12 cellular contexts compared by ENCODE assay signal in genomic region chr20:2109425-2110210, GRCh38. TPM values are rescaled to one million over a fixed set of nuclear protein-coding genes. Genes with fewer than 3 reads are reported as not detected.
DNase-seq lines count a peak whose midpoint lies in the region; ATAC-seq and TF ChIP-seq lines count a peak whose summit lies in the region.
"Had no signal": no experiment of that assay in that cellular context is flagged by ENCODE, and none has a peak within 500 bp of the region (broad histone marks: within the 10 kb centered on the region; RNA-seq: fewer than 3 reads in every experiment).

No MANE protein-coding gene starts in this region.

- H3K27ac ChIP-seq in transverse colon (peak overlapping the region; percentile 11 to 71 (median 52)), brain microvascular endothelial cell (no peak overlapping the region)

- H3K4me3 Mint-ChIP-seq in activated CD8-positive, alpha-beta memory T cell treated with anti-CD3 and anti-CD28 coated beads, Interleukin-2, amount 10 ng/mL, durations not matched to agents 7 days and 5 days: no peak overlapping the region

- TF ChIP-seq CTCF in transverse colon (IDR thresholded peaks at IDR 0.05) (no peak), brain microvascular endothelial cell (IDR thresholded peaks at IDR 0.05; ENCODE audit: low read depth, low read length, missing control alignments) (no peak)

- H3K4me3 ChIP-seq in transverse colon (no peak overlapping the region), brain microvascular endothelial cell (ENCODE audit: low read depth, low read length) (no peak overlapping the region)

- no peak overlapping the region for H3K27ac Mint-ChIP-seq in activated CD8-positive, alpha-beta memory T cell treated with anti-CD3 and anti-CD28 coated beads, Interleukin-2, amount 10 ng/mL, durations not matched to agents 7 days and 5 days
- H3K27ac Mint-ChIP-seq: progenitor cell of endocrine pancreas had no signal

- no peaks in the 10 kb centered on the region for H3K9me3 Mint-ChIP-seq in activated CD8-positive, alpha-beta memory T cell treated with anti-CD3 and anti-CD28 coated beads, Interleukin-2, amount 10 ng/mL, durations not matched to agents 7 days and 5 days (ENCODE audit: low read depth)

- in situ Hi-C loops in transverse colon (cut with MboI; ENCODE audit: low pct_ligation_motif_present in 1 of 4, low pct_unique_long_range_greater_than_20kb in 1 of 4, low sequenced_read_pairs in 3 of 4) (no loop called here), brain microvascular endothelial cell (cut with HindIII; ENCODE audit: low pct_ligation_motif_present, low sequenced_read_pairs) (no loop called here)

- peak; percentile 32 for DNase-seq in activated CD8-positive, alpha-beta memory T cell treated with anti-CD3 and anti-CD28 coated beads for 24 hours
- DNase-seq in activated CD8-positive, alpha-beta memory T cell treated with anti-CD3 and anti-CD28 coated beads, Interleukin-2, amount 10 ng/mL, durations not matched to agents 7 days and 5 days: no peak
- peak; percentile 22 to 52 for DNase-seq in dermis microvascular lymphatic vessel endothelial cell (ENCODE audit: low read depth in 2 of 2)
- DNase-seq in lung microvascular endothelial cell (ENCODE audit: low read depth in 2 of 2): peak; percentile 47 to 56
- peak; percentile 46 for DNase-seq in transverse colon
- no peak for DNase-seq in stimulated activated CD4-positive, alpha-beta T cell treated with anti-CD3 and anti-CD28 coated beads, Interleukin-2, amount 100 ng/mL, for 24 hours
- DNase-seq in brain microvascular endothelial cell: no peak
- DNase-seq: activated T-cell treated with anti-CD3 and anti-CD28 coated beads, Interleukin-2, amount 50 U/mL, for 1 hour; NCI-H1105 treated with DMSO at 0.1 percent for 48 hours; stimulated activated naive CD4-positive, alpha-beta T cell had no signal

- CTCF ChIA-PET in activated CD8-positive, alpha-beta memory T cell treated with anti-CD3 and anti-CD28 coated beads, Interleukin-2, amount 10 ng/mL, durations not matched to agents 7 days and 5 days (lab: Charles Lee): interaction anchor here (0.7 to 1.2 kb wide), 2 partner anchors 16 to 103 kb away, joined by 3 to 4 read pairs; no protein-coding TSS in a partner anchor

- H3K9me3 ChIP-seq in transverse colon: no peaks in the 10 kb centered on the region

- WGBS in transverse colon (ENCODE audit: low coverage in 1 of 2), 2 donors: 42 to 63% methylated on average over 3 to 6 of the region's 6 CpGs

- no peak for ATAC-seq in activated CD8-positive, alpha-beta memory T cell treated with anti-CD3 and anti-CD28 coated beads, Interleukin-2, amount 10 ng/mL, durations not matched to agents 7 days and 5 days
- no peak for ATAC-seq in HG02973 (IDR thresholded peaks at IDR 0.05; ENCODE audit: unreplicated experiment)

- no peak for TF ChIP-seq EP300 in transverse colon (IDR thresholded peaks at IDR 0.05; ENCODE audit: low read depth)

- intact Hi-C loops in transverse colon (cut with DNase I; ENCODE audit: low total_unique reads): no loop called here

- H3K4me1 Mint-ChIP-seq in activated CD8-positive, alpha-beta memory T cell treated with anti-CD3 and anti-CD28 coated beads, Interleukin-2, amount 10 ng/mL, durations not matched to agents 7 days and 5 days: peaks cover 54% of the 10 kb centered on the region

- no peaks in the 10 kb centered on the region for H3K36me3 ChIP-seq in transverse colon
- H3K36me3 ChIP-seq in brain microvascular endothelial cell (replicated peaks): no peaks in the 10 kb centered on the region

- peaks cover 18% of the 10 kb centered on the region for H3K36me3 Mint-ChIP-seq in activated CD8-positive, alpha-beta memory T cell treated with anti-CD3 and anti-CD28 coated beads, Interleukin-2, amount 10 ng/mL, durations not matched to agents 7 days and 5 days

- H3K4me1 ChIP-seq in transverse colon: peaks cover 20 to 71% (median 25%) of the 10 kb centered on the region in 4 donors

- TF ChIP-seq POLR2A in transverse colon (IDR thresholded peaks at IDR 0.05): no peak

- no peaks in the 10 kb centered on the region for H3K27me3 ChIP-seq in transverse colon
- no peaks in the 10 kb centered on the region for H3K27me3 ChIP-seq in brain microvascular endothelial cell (replicated peaks)

- H3K27me3 Mint-ChIP-seq in activated CD8-positive, alpha-beta memory T cell treated with anti-CD3 and anti-CD28 coated beads, Interleukin-2, amount 10 ng/mL, durations not matched to agents 7 days and 5 days: no peaks in the 10 kb centered on the region
- H3K27me3 Mint-ChIP-seq: progenitor cell of endocrine pancreas had no signal

RNA-seq across cellular contexts. Expression of gene STK35, which starts 8.0 kb away (rescaled TPM):
- total RNA-seq in activated CD8-positive, alpha-beta memory T cell treated with anti-CD3 and anti-CD28 coated beads, Interleukin-2, amount 10 ng/mL, durations not matched to agents 7 days and 5 days: 10 to 100 TPM; 17.5 to 18.2 TPM
- 11.3 and 16.7 TPM in 2 replicates for total RNA-seq in dermis microvascular lymphatic vessel endothelial cell
- 9.6 and 12.5 TPM in 2 replicates for total RNA-seq in lung microvascular endothelial cell
- 10 to 100 TPM; 19.9 to 27.9 (median 23.9) TPM for total RNA-seq in transverse colon

Comparison
In these comparisons a context has a peak if more than half of its experiments do, and no peak if none do; other contexts are left out.
1. DNase-seq: peak in activated CD8-positive, alpha-beta memory T cell treated with anti-CD3 and anti-CD28 coated beads for 24 hours (single experiment), dermis microvascular lymphatic vessel endothelial cell (2 of 2), lung microvascular endothelial cell (2 of 2) and transverse colon (single experiment); none in activated CD8-positive, alpha-beta memory T cell treated with anti-CD3 and anti-CD28 coated beads, Interleukin-2, amount 10 ng/mL, durations not matched to agents 7 days and 5 days (single experiment), stimulated activated CD4-positive, alpha-beta T cell treated with anti-CD3 and anti-CD28 coated beads, Interleukin-2, amount 100 ng/mL, for 24 hours (0 of 2) and brain microvascular endothelial cell (single experiment).